Comparison of ENCODE assay signal across 8 cellular contexts in genomic region chr18:12376034-12376717, GRCh38. TPM values are rescaled to one million over a fixed set of nuclear protein-coding genes. Genes with fewer than 3 reads are reported as not detected.
A peak's percentile ranks its signal among the peaks of the same experiment; 100 is the strongest.
DNase-seq lines count a peak whose midpoint lies in the region; ATAC-seq and TF ChIP-seq lines count a peak whose summit lies in the region.

No MANE protein-coding gene starts in this region.

- H3K4me3 Mint-ChIP-seq in activated T-helper 1 cell treated with anti-CD3 and anti-CD28 coated beads, Interleukin-12 subunit alpha, Interleukin-12 subunit beta, Interleukin-2, Interleukin-4 antibody, amounts not matched to agents 30 ng/mL and 10 ng/mL and 1 ng/mL, durations not matched to agents 14 hours and 24 hours and 36 hours = peak overlapping the region; percentile 92

- H3K27me3 ChIP-seq in Karpas-422 (ENCODE audit: low read length) (no peaks in the 10 kb centered on the region), rectal smooth muscle tissue (ENCODE audit: control insufficient read depth, insufficient read depth, low read length) (no peaks in the 10 kb centered on the region)

- peak overlapping the region; percentile 92 for H3K27ac Mint-ChIP-seq in activated T-helper 1 cell treated with anti-CD3 and anti-CD28 coated beads, Interleukin-12 subunit alpha, Interleukin-12 subunit beta, Interleukin-2, Interleukin-4 antibody, amounts not matched to agents 30 ng/mL and 10 ng/mL and 1 ng/mL, durations not matched to agents 14 hours and 24 hours and 36 hours

- peaks cover 15% of the 10 kb centered on the region for H3K36me3 Mint-ChIP-seq in activated T-helper 1 cell treated with anti-CD3 and anti-CD28 coated beads, Interleukin-12 subunit alpha, Interleukin-12 subunit beta, Interleukin-2, Interleukin-4 antibody, amounts not matched to agents 30 ng/mL and 10 ng/mL and 1 ng/mL, durations not matched to agents 14 hours and 24 hours and 36 hours (ENCODE audit: low read depth)

- peak overlapping the region; percentile 88 for H3K4me3 ChIP-seq in Karpas-422 (ENCODE audit: low read length)
- peak overlapping the region; percentile 87 for H3K4me3 ChIP-seq in rectal smooth muscle tissue (ENCODE audit: low read length)

- peak overlapping the region; percentile 87 for H3K9ac ChIP-seq in Karpas-422 (ENCODE audit: low read length)
- peak overlapping the region; percentile 60 for H3K9ac ChIP-seq in rectal smooth muscle tissue (ENCODE audit: low read length)

- H3K79me2 ChIP-seq in Karpas-422 (ENCODE audit: low read length) = peaks cover 56% of the 10 kb centered on the region

- CTCF ChIA-PET in GM10248 (lab: Yijun Ruan, JAX) = interaction anchor here (1.2 to 4.0 kb wide), 3 partner anchors 17 to 284 kb away, joined by 3 to 29 read pairs (median 6); no protein-coding TSS in a partner anchor

- H3K9me3 Mint-ChIP-seq in activated T-helper 1 cell treated with anti-CD3 and anti-CD28 coated beads, Interleukin-12 subunit alpha, Interleukin-12 subunit beta, Interleukin-2, Interleukin-4 antibody, amounts not matched to agents 30 ng/mL and 10 ng/mL and 1 ng/mL, durations not matched to agents 14 hours and 24 hours and 36 hours = no peaks in the 10 kb centered on the region

- DNase-seq in GM10248 (ENCODE audit: extremely low spot score) (peak; percentile 33), Karpas-422 (peak; percentile 73), Right ventricle myocardium superior (peak; percentile 71), posterior vena cava (ENCODE audit: low spot score) (no peak), COLO829 (ENCODE audit: low spot score) (no peak), A172 (ENCODE audit: low spot score) (no peak)
- no peak for DNase-seq in activated T-helper 1 cell treated with anti-CD3 and anti-CD28 coated beads, Interleukin-12 subunit alpha, Interleukin-12 subunit beta, Interleukin-2, Interleukin-4 antibody, amounts not matched to agents 30 ng/mL and 10 ng/mL and 1 ng/mL, durations not matched to agents 14 hours and 24 hours and 36 hours (ENCODE audit: low spot score)

- H3K36me3 ChIP-seq in Karpas-422 (ENCODE audit: insufficient read depth, low read length) (peaks cover 18% of the 10 kb centered on the region; the same call in 1 of the 2 replicates), rectal smooth muscle tissue (ENCODE audit: control insufficient read depth, insufficient read depth, low read length) (no peaks in the 10 kb centered on the region)

- H3K4me1 ChIP-seq in Karpas-422 (ENCODE audit: low read length) (peaks cover 28% of the 10 kb centered on the region), rectal smooth muscle tissue (ENCODE audit: control insufficient read depth, insufficient read depth, low read length) (peaks cover 8% of the 10 kb centered on the region)

- intact Hi-C loops in activated T-helper 1 cell treated with anti-CD3 and anti-CD28 coated beads, Interleukin-12 subunit alpha, Interleukin-12 subunit beta, Interleukin-2, Interleukin-4 antibody, amounts not matched to agents 30 ng/mL and 10 ng/mL and 1 ng/mL, durations not matched to agents 14 hours and 24 hours and 36 hours (cut with micrococcal nuclease) = loop anchor here (2.0 to 5.0 kb wide), 8 partner anchors 46 to 1351 kb away; partner anchors contain the start of genes CEP192, CHMP1B, FAM210A and MPPE1
- intact Hi-C loops in Right ventricle myocardium superior (cut with DNase I) (loop anchor here (10.0 kb wide), 1 partner anchor 61 kb away; no protein-coding TSS in a partner anchor), posterior vena cava (cut with DNase I) (no loop called here)

- H3K27ac ChIP-seq in Karpas-422 (ENCODE audit: low read length) (peak overlapping the region; percentile 82), rectal smooth muscle tissue (ENCODE audit: low read depth, low read length) (peak overlapping the region; percentile 99)

- peak overlapping the region; percentile 30; the same call in 1 of the 2 replicates for H2AFZ ChIP-seq in Karpas-422 (ENCODE audit: low read length)

- POLR2A ChIA-PET in GM10248 (lab: Yijun Ruan, JAX) = no interaction called here

- H3K9me3 ChIP-seq in Karpas-422 (ENCODE audit: low read length) = no peaks in the 10 kb centered on the region

- H3K4me1 Mint-ChIP-seq in activated T-helper 1 cell treated with anti-CD3 and anti-CD28 coated beads, Interleukin-12 subunit alpha, Interleukin-12 subunit beta, Interleukin-2, Interleukin-4 antibody, amounts not matched to agents 30 ng/mL and 10 ng/mL and 1 ng/mL, durations not matched to agents 14 hours and 24 hours and 36 hours (ENCODE audit: low read depth) = peaks cover 43% of the 10 kb centered on the region

- H3K4me2 ChIP-seq in Karpas-422 (ENCODE audit: low read depth, low read length, poor library complexity, severe bottlenecking) = peak overlapping the region; percentile 84

- H3K9me2 ChIP-seq in Karpas-422 (replicated peaks; ENCODE audit: insufficient read depth, low read length) = no peaks in the 10 kb centered on the region

- peaks cover 18% of the 10 kb centered on the region for H3K27me3 Mint-ChIP-seq in activated T-helper 1 cell treated with anti-CD3 and anti-CD28 coated beads, Interleukin-12 subunit alpha, Interleukin-12 subunit beta, Interleukin-2, Interleukin-4 antibody, amounts not matched to agents 30 ng/mL and 10 ng/mL and 1 ng/mL, durations not matched to agents 14 hours and 24 hours and 36 hours (ENCODE audit: insufficient read depth)

- no peak for TF ChIP-seq CTCF in GM10248 (IDR thresholded peaks at IDR 0.05; ENCODE audit: control extremely low read depth, extremely low read depth, low read depth, missing control alignments)

- peaks cover 25% of the 10 kb centered on the region for H4K20me1 ChIP-seq in Karpas-422 (ENCODE audit: insufficient read depth, low read depth, low read length)

- ATAC-seq in Right ventricle myocardium superior (ENCODE audit: poor library complexity) = peak; percentile 31

RNA-seq across cellular contexts. Expression of gene AFG3L2, which starts 0.9 kb away (rescaled TPM):
- 34.2 and 48.8 TPM in 2 replicates for total RNA-seq in Karpas-422 (2014; rRNA removed; shearing (Covaris generic); ENCODE audit: low replicate concordance)
- 66.8 and 70.6 TPM in 2 replicates for total RNA-seq in activated T-helper 1 cell treated with anti-CD3 and anti-CD28 coated beads, Interleukin-12 subunit alpha, Interleukin-12 subunit beta, Interleukin-2, Interleukin-4 antibody, amounts not matched to agents 30 ng/mL and 10 ng/mL and 1 ng/mL, durations not matched to agents 14 hours and 24 hours and 36 hours
- 145 TPM for total RNA-seq in Right ventricle myocardium superior
- total RNA-seq in posterior vena cava = 10 to 100 TPM; 26.4 to 29.4 TPM
- total RNA-seq in A172 (2014; rRNA removed; shearing (Covaris generic)) = 94.3 and 98.5 TPM in 2 replicates

RNA-seq across cellular contexts. Expression of gene PRELID3A, which starts 31.6 kb away (rescaled TPM):
- 2.3 and 5.6 TPM in 2 replicates for total RNA-seq in Karpas-422 (2014; rRNA removed; shearing (Covaris generic); ENCODE audit: low replicate concordance)
- total RNA-seq in activated T-helper 1 cell treated with anti-CD3 and anti-CD28 coated beads, Interleukin-12 subunit alpha, Interleukin-12 subunit beta, Interleukin-2, Interleukin-4 antibody, amounts not matched to agents 30 ng/mL and 10 ng/mL and 1 ng/mL, durations not matched to agents 14 hours and 24 hours and 36 hours = 5.5 and 5.7 TPM in 2 replicates
- total RNA-seq in Right ventricle myocardium superior (1.2 TPM), posterior vena cava (1 to 10 TPM; 3.3 to 3.7 TPM)
- total RNA-seq in A172 (2014; rRNA removed; shearing (Covaris generic)) = 5.7 and 20.0 TPM in 2 replicates

Comparison
In these comparisons a context has a peak if more than half of its experiments do, and no peak if none do; other contexts are left out.
1. DNase-seq: peak in GM10248 (single experiment), Karpas-422 (single experiment) and Right ventricle myocardium superior (single experiment); none in activated T-helper 1 cell treated with anti-CD3 and anti-CD28 coated beads, Interleukin-12 subunit alpha, Interleukin-12 subunit beta, Interleukin-2, Interleukin-4 antibody, amounts not matched to agents 30 ng/mL and 10 ng/mL and 1 ng/mL, durations not matched to agents 14 hours and 24 hours and 36 hours (single experiment), posterior vena cava (single experiment), COLO829 (single experiment) and A172 (single experiment).
2. intact Hi-C loops: an anchor here in activated T-helper 1 cell treated with anti-CD3 and anti-CD28 coated beads, Interleukin-12 subunit alpha, Interleukin-12 subunit beta, Interleukin-2, Interleukin-4 antibody, amounts not matched to agents 30 ng/mL and 10 ng/mL and 1 ng/mL, durations not matched to agents 14 hours and 24 hours and 36 hours (2.0 to 5.0 kb wide) and Right ventricle myocardium superior (10.0 kb wide); none called in posterior vena cava.